ENCODE assay signal across 18 cellular contexts in genomic region chr6:73680289-73680688, GRCh38. TPM values are rescaled to one million over a fixed set of nuclear protein-coding genes. Genes with fewer than 3 reads are reported as not detected.
DNase-seq lines count a peak whose midpoint lies in the region; ATAC-seq, FAIRE-seq and TF ChIP-seq lines count a peak whose summit lies in the region.
"Had no signal": no experiment of that assay in that cellular context is flagged by ENCODE, and none has a peak within 500 bp of the region (broad histone marks: within the 10 kb centered on the region; RNA-seq: fewer than 3 reads in every experiment).

No MANE protein-coding gene starts in this region.

- TF ChIP-seq RAD21 in Ishikawa (IDR thresholded peaks at IDR 0.05; ENCODE audit: low read depth): no peak
- TF ChIP-seq RAD21 in GM12878 (IDR thresholded peaks at IDR 0.05; ENCODE audit: insufficient read depth, low read depth, low read length): no peak

- DNase-seq in GM03348 (ENCODE audit: low spot score): peak; percentile 9
- peak; percentile 16 for DNase-seq in GM12878 (ENCODE audit: low read depth, low spot score)
- DNase-seq in osteoblast (ENCODE audit: insufficient read length, low spot score, missing footprints): no peak
- DNase-seq in CD4-positive, alpha-beta memory T cell: no peak
- DNase-seq in NCI-H187 (lab: John Stamatoyannopoulos, UW): no peak
- DNase-seq: DMS153; EL; MG63; NCI-H1105; NCI-H1694 treated with DMSO at 0.1 percent for 48 hours; NCI-H69; NK-92 treated with Interleukin-12 subunit alpha and Interleukin-12 subunit beta, amount 100 ng/mL, for 24 hours; RPMI8226; SJCRH30 had no signal

- POLR2A ChIA-PET in GM12878 (lab: Charles Lee): interaction anchor here (0.6 kb wide), 1 partner anchor 42 kb away, joined by 3 read pairs; no protein-coding TSS in a partner anchor
- POLR2A ChIA-PET in CD4-positive, alpha-beta memory T cell (lab: Charles Lee; ENCODE audit: partially characterized antibody): no interaction called here

- intact Hi-C loops in GM12878 (cut with micrococcal nuclease; ENCODE audit: unreplicated experiment): no loop called here
- intact Hi-C loops in CD4-positive, alpha-beta memory T cell (cut with micrococcal nuclease): no loop called here

- H3K36me3 ChIP-seq in GM12878 (ENCODE audit: control insufficient read depth in 2 of 2, insufficient read depth in 2 of 2, low read length in 1 of 2): no peaks in the 10 kb centered on the region
- no peaks in the 10 kb centered on the region for H3K36me3 ChIP-seq in osteoblast (ENCODE audit: insufficient read depth, low read length)
- H3K36me3 ChIP-seq in CD4-positive, alpha-beta memory T cell (ENCODE audit: insufficient read depth, low read length): no peaks in the 10 kb centered on the region
- H3K36me3 ChIP-seq: MG63, SJCRH30 had no signal

- CTCF ChIA-PET in GM12878 (lab: Yijun Ruan, JAX): interaction anchor here (0.6 to 11.8 kb wide), 6 partner anchors 27 to 82 kb away, joined by 3 to 213 read pairs (median 3); no protein-coding TSS in a partner anchor
- CTCF ChIA-PET in CD4-positive, alpha-beta memory T cell (lab: Charles Lee; ENCODE audit: partially characterized antibody): interaction anchor here (1.4 kb wide), 1 partner anchor 1529 kb away, joined by 3 read pairs; no protein-coding TSS in a partner anchor

- H3K4me3 ChIP-seq in GM12878: no peak overlapping the region
- no peak overlapping the region for H3K4me3 ChIP-seq in osteoblast (ENCODE audit: insufficient read depth, low read length)
- H3K4me3 ChIP-seq in CD4-positive, alpha-beta memory T cell (ENCODE audit: low read length in 2 of 2): no peak overlapping the region
- H3K4me3 ChIP-seq: MG63, SJCRH30 had no signal

- WGBS in GM12878 (ENCODE audit: insufficient coverage, insufficient replicate concordance, low lambda C conversion rate, missing lambda C conversion rate): 24% methylated on average over 2 of the region's 2 CpGs

- in situ Hi-C loops in GM12878 (cut with MboI): no loop called here

- TF ChIP-seq POLR2A in GM12878 (IDR thresholded peaks at IDR 0.05; ENCODE audit: low read depth, low read length): no peak

- TF ChIP-seq CTCF in GM12878 (IDR thresholded peaks at IDR 0.05 in 2 of 3, conservative IDR thresholded peaks at IDR 0.05 in 1 of 3; ENCODE audit: control insufficient read depth in 2 of 3, extremely low read depth in 1 of 3, insufficient read depth in 1 of 3, low read depth in 3 of 3, low read length in 3 of 3) (no peak), osteoblast (IDR thresholded peaks at IDR 0.05; ENCODE audit: extremely low read depth, low read depth, low read length) (no peak)

- ATAC-seq in GM12878 (peak; percentile 41; the same call in 2 of the 3 replicates), GM18867 (IDR thresholded peaks at IDR 0.05; ENCODE audit: unreplicated experiment) (no peak)

- H3K27me3 Mint-ChIP-seq in CD4-positive, alpha-beta memory T cell: peaks cover 3 to 5% of the 10 kb centered on the region in 2 donors

- no peaks in the 10 kb centered on the region; the same call in 2 of the 3 replicates for H3K9me3 ChIP-seq in GM12878 (replicated peaks; ENCODE audit: control insufficient read depth, insufficient read depth, low read length)
- no peaks in the 10 kb centered on the region for H3K9me3 ChIP-seq in osteoblast (ENCODE audit: low read depth, low read length)
- no peaks in the 10 kb centered on the region for H3K9me3 ChIP-seq in CD4-positive, alpha-beta memory T cell (ENCODE audit: control insufficient read depth in 1 of 2, low read length in 2 of 2)
- H3K9me3 ChIP-seq: MG63, SJCRH30 had no signal

- no peak for FAIRE-seq in GM12878 (lab: Jason Lieb, UNC)

- peaks cover 0 to 3% (median 1%) of the 10 kb centered on the region in 4 donors for H3K4me1 Mint-ChIP-seq in CD4-positive, alpha-beta memory T cell

- H3K9me3 Mint-ChIP-seq in CD4-positive, alpha-beta memory T cell: peaks cover 0 to 19% (median 11%) of the 10 kb centered on the region in 8 donors

- RAD21 ChIA-PET in GM12878 (lab: Charles Lee; ENCODE audit: unreplicated experiment): interaction anchor here (1.0 kb wide), 1 partner anchor 53 kb away, joined by 3 read pairs; no protein-coding TSS in a partner anchor

- H3K4me2 ChIP-seq in GM12878 (ENCODE audit: control insufficient read depth, insufficient read depth) (no peak overlapping the region), osteoblast (ENCODE audit: insufficient read depth, low read length) (no peak overlapping the region)
- H3K4me2 ChIP-seq: KMS-11 had no signal

- H3K27me3 ChIP-seq in GM12878 (replicated peaks in 1 of 2; ENCODE audit: control insufficient read depth in 2 of 2, insufficient read depth in 2 of 2, low read length in 1 of 2) (no peaks in the 10 kb centered on the region), osteoblast (ENCODE audit: insufficient read depth, low read length) (no peaks in the 10 kb centered on the region)
- no peaks in the 10 kb centered on the region for H3K27me3 ChIP-seq in CD4-positive, alpha-beta memory T cell (ENCODE audit: insufficient read depth, low read length)
- H3K27me3 ChIP-seq: MG63, SJCRH30 had no signal

- H3K27ac Mint-ChIP-seq in CD4-positive, alpha-beta memory T cell: no peak overlapping the region

- H3K9ac ChIP-seq in GM12878 (ENCODE audit: control insufficient read depth, insufficient read depth, low read length): no peak overlapping the region
- H3K9ac ChIP-seq: KMS-11 had no signal

- H4K20me1 ChIP-seq in GM12878 (ENCODE audit: control insufficient read depth, insufficient read depth) (no peaks in the 10 kb centered on the region), osteoblast (ENCODE audit: insufficient read depth, low read length) (no peaks in the 10 kb centered on the region)

- H3K27ac ChIP-seq in GM12878 (ENCODE audit: control insufficient read depth, insufficient read depth) (no peak overlapping the region), osteoblast (ENCODE audit: low read depth, low read length) (no peak overlapping the region)
- no peak overlapping the region for H3K27ac ChIP-seq in CD4-positive, alpha-beta memory T cell (ENCODE audit: low read depth, low read length)
- H3K27ac ChIP-seq: C4-2B, KMS-11, SJCRH30 had no signal

- H3K79me2 ChIP-seq in GM12878 (ENCODE audit: control insufficient read depth, insufficient read depth, low read length): no peaks in the 10 kb centered on the region
- H3K79me2 ChIP-seq in osteoblast (ENCODE audit: insufficient read depth, low read length): no peaks in the 10 kb centered on the region

- no peak for TF ChIP-seq EP300 in Ishikawa (IDR thresholded peaks at IDR 0.05; ENCODE audit: borderline replicate concordance)
- TF ChIP-seq EP300 in GM12878 (IDR thresholded peaks at IDR 0.05; ENCODE audit: borderline replicate concordance in 1 of 2, control insufficient read depth in 1 of 2, low read depth in 2 of 2, low read length in 2 of 2): no peak

- peaks cover 0 to 2% of the 10 kb centered on the region in 2 donors for H3K36me3 Mint-ChIP-seq in CD4-positive, alpha-beta memory T cell

- SMC1A ChIA-PET in GM12878 (lab: Charles Lee; ENCODE audit: uncharacterized antibody, unreplicated experiment): interaction anchor here (1.5 to 10.3 kb wide), 2 partner anchors 51 to 56 kb away, joined by 7 to 120 read pairs; no protein-coding TSS in a partner anchor

- no TSS peak for BruUV-seq in GM12878 (replicated peaks; lab: Mats Ljungman, UMichigan)

- H3K4me1 ChIP-seq in GM12878 (ENCODE audit: control insufficient read depth, insufficient read depth, low read length): no peaks in the 10 kb centered on the region
- peaks cover 6% of the 10 kb centered on the region for H3K4me1 ChIP-seq in osteoblast (ENCODE audit: insufficient read depth, low read length)
- no peaks in the 10 kb centered on the region for H3K4me1 ChIP-seq in CD4-positive, alpha-beta memory T cell (ENCODE audit: insufficient read depth, low read length)
- H3K4me1 ChIP-seq: SJCRH30 had no signal

- H3K4me3 Mint-ChIP-seq in CD4-positive, alpha-beta memory T cell: no peak overlapping the region

- H2AFZ ChIP-seq in GM12878 (ENCODE audit: control insufficient read depth, low read depth, low read length): no peak overlapping the region
- peak overlapping the region; percentile 59 for H2AFZ ChIP-seq in osteoblast (ENCODE audit: low read length)

RNA-seq across cellular contexts. Expression of gene CD109, which starts 15.7 kb away (rescaled TPM):
- 2.0 and 2.7 TPM in 2 replicates for total RNA-seq in GM12878 (2013; cell fraction: nucleolus; rRNA removed)
- total RNA-seq in GM12878 (2014; rRNA removed) (3.8 and 4.8 TPM in 2 replicates), GM12878 (2014; rRNA removed; fragmentation: Illumina TruSeq; extraction: Trizol) (3.4 and 3.8 TPM in 2 replicates), GM12878 (2021) (3.2 and 4.4 TPM in 2 replicates), osteoblast (85.5 and 93.4 TPM in 2 replicates)
- 0.58 TPM for polyA plus RNA-seq in GM12878 (2011; ENCODE audit: low read depth)
- polyA plus RNA-seq in GM12878 (2011; rRNA removed) (0.27 and 0.30 TPM in 2 replicates), GM12878 (2014; fragmentation: Illumina TruSeq; extraction: Trizol) (3.9 and 5.5 TPM in 2 replicates), GM12878 (2014; fragmentation: Nextera tagmentation; extraction: Ambion mirVana) (1 to 10 TPM; 1.0 to 1.5 TPM), GM12878 (2014; rRNA removed) (2.3 TPM in 2 replicates), GM12878 (2016; fragmentation: Nextera tagmentation; extraction: Ambion mirVana) (1 to 10 TPM; 1.4 to 2.0 TPM)
- 0.05 and 0.09 TPM in 2 replicates for polyA plus RNA-seq in GM12878 (2011; cell fraction: cytosol; rRNA removed)
- 0.13 and 0.15 TPM in 2 replicates for polyA plus RNA-seq in GM12878 (2011; cell fraction: nucleus; rRNA removed)
- polyA plus RNA-seq in GM12878 (2012): 0.60 and 1.4 TPM in 2 replicates
- 0.15 and 0.22 TPM in 2 replicates for polyA minus RNA-seq in GM12878 (2011; rRNA and poly(A)+ RNA removed)
- polyA minus RNA-seq in GM12878 (2011; cell fraction: cytosol; rRNA and poly(A)+ RNA removed): 0.13 and 0.42 TPM in 2 replicates
- polyA minus RNA-seq in GM12878 (2011; cell fraction: nucleus; rRNA and poly(A)+ RNA removed): 0.10 and 0.60 TPM in 2 replicates
- total RNA-seq in CD4-positive, alpha-beta memory T cell: under 1 TPM; 0.89 to 0.96 TPM
- polyA plus RNA-seq in CD4-positive, alpha-beta memory T cell: under 1 TPM; 0.10 to 0.17 TPM

RNA-seq across cellular contexts. Expression of gene SLC17A5, which starts 26.5 kb away (rescaled TPM):
- total RNA-seq in GM12878 (2013; cell fraction: nucleolus; rRNA removed): 11.9 and 15.8 TPM in 2 replicates
- 6.6 and 6.9 TPM in 2 replicates for total RNA-seq in GM12878 (2014; rRNA removed)
- 5.9 TPM in 2 replicates for total RNA-seq in GM12878 (2014; rRNA removed; fragmentation: Illumina TruSeq; extraction: Trizol)
- 4.4 and 5.2 TPM in 2 replicates for total RNA-seq in GM12878 (2021)
- 1.9 TPM for polyA plus RNA-seq in GM12878 (2011; ENCODE audit: low read depth)
- polyA plus RNA-seq in GM12878 (2011; rRNA removed): 4.4 and 5.0 TPM in 2 replicates
- polyA plus RNA-seq in GM12878 (2011; cell fraction: cytosol; rRNA removed): 2.1 and 2.6 TPM in 2 replicates
- polyA plus RNA-seq in GM12878 (2011; cell fraction: nucleus; rRNA removed): 1.4 and 1.6 TPM in 2 replicates
- polyA plus RNA-seq in GM12878 (2012): 2.8 and 3.7 TPM in 2 replicates
- polyA plus RNA-seq in GM12878 (2014; fragmentation: Illumina TruSeq; extraction: Trizol): 4.8 and 5.2 TPM in 2 replicates
- 1 to 10 TPM; 2.3 to 2.7 TPM for polyA plus RNA-seq in GM12878 (2014; fragmentation: Nextera tagmentation; extraction: Ambion mirVana)
- 3.7 and 3.8 TPM in 2 replicates for polyA plus RNA-seq in GM12878 (2014; rRNA removed)
- polyA plus RNA-seq in GM12878 (2016; fragmentation: Nextera tagmentation; extraction: Ambion mirVana): 1 to 10 TPM; 6.5 to 7.2 TPM
- 6.1 and 9.2 TPM in 2 replicates for polyA minus RNA-seq in GM12878 (2011; rRNA and poly(A)+ RNA removed)
- 1.9 and 2.7 TPM in 2 replicates for polyA minus RNA-seq in GM12878 (2011; cell fraction: cytosol; rRNA and poly(A)+ RNA removed)
- polyA minus RNA-seq in GM12878 (2011; cell fraction: nucleus; rRNA and poly(A)+ RNA removed): 3.5 and 3.9 TPM in 2 replicates
- total RNA-seq in osteoblast: 38.3 and 38.7 TPM in 2 replicates
- 10 to 100 TPM; 16.1 to 16.2 TPM for total RNA-seq in CD4-positive, alpha-beta memory T cell
- polyA plus RNA-seq in CD4-positive, alpha-beta memory T cell: 10 to 100 TPM; 11.8 to 12.1 TPM

Comparison
In these comparisons a context has a peak if more than half of its experiments do, and no peak if none do; other contexts are left out.
1. DNase-seq: peak in GM03348 (single experiment) and GM12878 (single experiment); none in osteoblast (single experiment), CD4-positive, alpha-beta memory T cell (0 of 5) and NCI-H187 (0 of 2).
2. RNA of gene CD109, which starts 15.7 kb away (total RNA-seq): 85.5 to 93.4 TPM in osteoblast; 2.0 to 4.8 TPM in GM12878 and 0.89 to 0.96 TPM in CD4-positive, alpha-beta memory T cell; every median in the first group is over 10 times any median in the second.